Comparison of ENCODE assay signal across 19 cellular contexts in the genomic region with DNA sequence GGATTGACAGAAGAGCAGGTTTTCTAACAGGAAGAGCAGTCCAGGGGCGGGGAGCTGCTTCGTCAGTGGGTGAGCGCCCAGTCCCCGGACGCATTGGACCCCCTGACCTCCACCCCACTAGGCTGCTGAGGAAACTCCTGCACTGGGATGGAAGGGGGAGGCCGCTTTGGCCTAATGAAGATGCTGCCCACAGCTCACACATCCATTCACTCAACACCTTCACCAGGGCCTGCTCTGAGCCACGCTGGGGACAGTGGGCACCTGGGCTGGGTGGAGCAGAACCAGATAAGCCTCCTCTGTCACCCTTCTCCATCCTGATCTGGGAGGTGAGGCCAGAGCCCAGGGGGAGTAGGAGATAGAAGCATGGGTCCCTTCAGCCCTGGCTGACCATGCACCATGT. TPM values are rescaled to one million over a fixed set of nuclear protein-coding genes. Genes with fewer than 3 reads are reported as not detected.
A peak's percentile ranks its signal among the peaks of the same experiment; 100 is the strongest.
DNase-seq lines count a peak whose midpoint lies in the region; ATAC-seq and TF ChIP-seq lines count a peak whose summit lies in the region.
"Had no signal": no experiment of that assay in that cellular context is flagged by ENCODE, and none has a peak within 500 bp of the region (broad histone marks: within the 10 kb centered on the region; RNA-seq: fewer than 3 reads in every experiment).

No MANE protein-coding gene starts in this region.

- no peak overlapping the region for H3K23ac ChIP-seq in trophoblast cell (ENCODE audit: low read length)

- no peak overlapping the region for H2AK5ac ChIP-seq in trophoblast cell (ENCODE audit: low read length)

- no peak for TF ChIP-seq POLR2A in spleen (IDR thresholded peaks at IDR 0.05)

- no peak overlapping the region for H2BK5ac ChIP-seq in trophoblast cell (ENCODE audit: low read depth, low read length, poor library complexity)

- no peak overlapping the region for H4K12ac ChIP-seq in trophoblast cell (ENCODE audit: low read depth, low read length)

- peaks cover 10% of the 10 kb centered on the region for H3K36me3 Mint-ChIP-seq in activated T-cell treated with anti-CD3 and anti-CD28 coated beads, Interleukin-2, amount 50 U/mL, for 4 hours (ENCODE audit: insufficient read depth)

- H3K4ac ChIP-seq in trophoblast cell (ENCODE audit: low read depth, low read length) = no peak overlapping the region

- peaks cover 0 to 75% (median 47%) of the 10 kb centered on the region in 11 experiments; a peak in 14 of 22 replicates for H3K36me3 ChIP-seq in BLaER1 treated with 17β-estradiol and CSF1 and Interleukin-3, amounts not matched to agents 10 nM and 100 nM
- H3K36me3 ChIP-seq in lower lobe of right lung (no peaks in the 10 kb centered on the region), spleen (peaks cover 0 to 25% (median 0%) of the 10 kb centered on the region in 6 donors), trophoblast cell (ENCODE audit: control insufficient read depth in 1 of 2, insufficient read depth in 2 of 2, low read length in 2 of 2) (no peaks in the 10 kb centered on the region)
- H3K36me3 ChIP-seq: Peyer's patch had no signal

- no peaks in the 10 kb centered on the region for H3K27me3 Mint-ChIP-seq in activated T-cell treated with anti-CD3 and anti-CD28 coated beads, Interleukin-2, amount 50 U/mL, for 4 hours (ENCODE audit: low read depth)
- H3K27me3 Mint-ChIP-seq: CD4-positive, alpha-beta memory T cell had no signal

- no peak overlapping the region for H3K4me3 ChIP-seq in BLaER1 treated with 17β-estradiol and CSF1 and Interleukin-3, amounts not matched to agents 10 nM and 100 nM
- H3K4me3 ChIP-seq in lower lobe of right lung (no peak overlapping the region), spleen (no peak overlapping the region), trophoblast cell (ENCODE audit: low read depth, low read length) (no peak overlapping the region)
- H3K4me3 ChIP-seq: GM12878, GM23248, Peyer's patch, SK-N-MC had no signal

- H3K9ac ChIP-seq in BLaER1 treated with 17β-estradiol and CSF1 and Interleukin-3, amounts not matched to agents 10 nM and 100 nM = peak overlapping the region in 7 of 11 experiments; percentile 3 to 66 (median 26); a peak in 7 of 22 replicates
- H3K9ac ChIP-seq in trophoblast cell (ENCODE audit: low read length) = no peak overlapping the region
- H3K9ac ChIP-seq: GM23248 had no signal

- no peaks in the 10 kb centered on the region for H3K9me3 Mint-ChIP-seq in activated T-cell treated with anti-CD3 and anti-CD28 coated beads, Interleukin-2, amount 50 U/mL, for 4 hours
- H3K9me3 Mint-ChIP-seq: CD4-positive, alpha-beta memory T cell had no signal

- H3K4me1 Mint-ChIP-seq in activated T-cell treated with anti-CD3 and anti-CD28 coated beads, Interleukin-2, amount 50 U/mL, for 4 hours (ENCODE audit: low read depth) = peaks cover 5% of the 10 kb centered on the region

- no peak for DNase-seq in RWPE1 (ENCODE audit: low spot score)
- peak; percentile 14 for DNase-seq in lower lobe of right lung
- DNase-seq in spleen = peak; percentile 41
- DNase-seq in activated T-cell treated with anti-CD3 and anti-CD28 coated beads, Interleukin-2, amount 50 U/mL, for 4 hours = no peak
- DNase-seq in trophoblast cell = no peak
- no peak for DNase-seq in stimulated activated CD4-positive, alpha-beta T cell treated with anti-CD3 and anti-CD28 coated beads, Interleukin-15, amount 100 ng/mL, for 24 hours
- DNase-seq: GF-D8; GM23248; NCI-H1105; NCI-H2081 treated with DMSO at 0.1 percent for 48 hours; NCI-H510A; NCI-H748 treated with DMSO at 0.1 percent for 48 hours; NK-92 treated with Interleukin-12 subunit alpha and Interleukin-12 subunit beta, amount 100 ng/mL, for 24 hours; Peyer's patch; SHP77 had no signal

- peak overlapping the region in 1 of 11 experiments; percentile 3; a peak in 2 of 22 replicates for H3K27ac ChIP-seq in BLaER1 treated with 17β-estradiol and CSF1 and Interleukin-3, amounts not matched to agents 10 nM and 100 nM
- peak overlapping the region; percentile 45 for H3K27ac ChIP-seq in RWPE1
- no peak overlapping the region for H3K27ac ChIP-seq in lower lobe of right lung
- H3K27ac ChIP-seq in spleen = no peak overlapping the region
- H3K27ac ChIP-seq in trophoblast cell (ENCODE audit: low read depth, low read length) = no peak overlapping the region
- H3K27ac ChIP-seq: GM23248, Peyer's patch, SK-N-MC had no signal

- H4K20me1 ChIP-seq in BLaER1 treated with 17β-estradiol and CSF1 and Interleukin-3, amounts not matched to agents 10 nM and 100 nM = peaks cover 0 to 100% (median 97%) of the 10 kb centered on the region in 11 experiments; a peak in 18 of 22 replicates

- no peak overlapping the region for H2AFZ ChIP-seq in trophoblast cell (ENCODE audit: insufficient read depth, low read length, poor library complexity)
- H2AFZ ChIP-seq: GM23248 had no signal

- H3K9me3 ChIP-seq in BLaER1 treated with 17β-estradiol and CSF1 and Interleukin-3, amounts not matched to agents 10 nM and 100 nM (replicated peaks in 1 of 11) = no peaks in the 10 kb centered on the region
- no peaks in the 10 kb centered on the region for H3K9me3 ChIP-seq in lower lobe of right lung
- no peaks in the 10 kb centered on the region for H3K9me3 ChIP-seq in spleen
- H3K9me3 ChIP-seq in trophoblast cell (ENCODE audit: insufficient read depth, low read depth, low read length) = peaks cover 2% of the 10 kb centered on the region
- H3K9me3 ChIP-seq: Peyer's patch had no signal

- peaks cover 51 to 100% (median 96%) of the 10 kb centered on the region in 10 experiments for H3K4me1 ChIP-seq in BLaER1 treated with 17β-estradiol and CSF1 and Interleukin-3, amounts not matched to agents 10 nM and 100 nM
- H3K4me1 ChIP-seq in lower lobe of right lung = no peaks in the 10 kb centered on the region
- H3K4me1 ChIP-seq in spleen = peaks cover 0 to 40% (median 18%) of the 10 kb centered on the region in 6 donors
- peaks cover 0 to 2% of the 10 kb centered on the region in 2 experiments for H3K4me1 ChIP-seq in trophoblast cell (ENCODE audit: control insufficient read depth in 1 of 2, insufficient read depth in 2 of 2, low read length in 2 of 2)
- H3K4me1 ChIP-seq: Peyer's patch had no signal

- no peaks in the 10 kb centered on the region for H3K79me1 ChIP-seq in trophoblast cell (ENCODE audit: low read length)

- no peak for ATAC-seq in lower lobe of right lung
- no peak for ATAC-seq in activated T-cell treated with anti-CD3 and anti-CD28 coated beads, Interleukin-2, amount 50 U/mL, for 4 hours
- ATAC-seq: GM12878 had no signal

- H3K18ac ChIP-seq in trophoblast cell (ENCODE audit: low read length) = no peak overlapping the region

- H3K27me3 ChIP-seq in BLaER1 treated with 17β-estradiol and CSF1 and Interleukin-3, amounts not matched to agents 10 nM and 100 nM = no peaks in the 10 kb centered on the region
- H3K27me3 ChIP-seq in lower lobe of right lung (ENCODE audit: low read depth) (no peaks in the 10 kb centered on the region), spleen (replicated peaks in 1 of 7) (no peaks in the 10 kb centered on the region), trophoblast cell (ENCODE audit: insufficient read depth, low read length) (no peaks in the 10 kb centered on the region)
- H3K27me3 ChIP-seq: Peyer's patch had no signal

- no peak overlapping the region for H4K8ac ChIP-seq in trophoblast cell (ENCODE audit: low read depth, low read length)

- no peak overlapping the region for H2BK120ac ChIP-seq in trophoblast cell (ENCODE audit: insufficient read depth, low read length, poor library complexity)

- peak overlapping the region in 10 of 11 experiments; percentile 16 to 99 (median 97); a peak in 18 of 22 replicates for H3K4me2 ChIP-seq in BLaER1 treated with 17β-estradiol and CSF1 and Interleukin-3, amounts not matched to agents 10 nM and 100 nM
- no peak overlapping the region for H3K4me2 ChIP-seq in trophoblast cell (ENCODE audit: low read length)

- CTCF ChIA-PET in RWPE1 (lab: Yijun Ruan, JAX) = no interaction called here

- 78 to 94% (median 91%) methylated on average over 6 to 7 of the region's 7 CpGs for WGBS in spleen, 5 donors
- no CpG with 5 or more reads among the region's 7 CpGs for WGBS in trophoblast cell (ENCODE audit: extremely low coverage, insufficient coverage, insufficient read length)

- no peak overlapping the region for H4K91ac ChIP-seq in trophoblast cell (ENCODE audit: low read depth, low read length)

- no peak overlapping the region for H3K4me3 Mint-ChIP-seq in activated T-cell treated with anti-CD3 and anti-CD28 coated beads, Interleukin-2, amount 50 U/mL, for 4 hours
- H3K4me3 Mint-ChIP-seq: CD4-positive, alpha-beta memory T cell had no signal

- intact Hi-C loops in lower lobe of right lung (cut with DNase I) (no loop called here), spleen (cut with DNase I; ENCODE audit: low total_unique reads) (no loop called here)

- POLR2A ChIA-PET in RWPE1 (lab: Yijun Ruan, JAX; ENCODE audit: low non-redundant PET) = no interaction called here

- no peak for TF ChIP-seq CTCF in RWPE1 (conservative IDR thresholded peaks at IDR 0.05; ENCODE audit: low read depth)
- TF ChIP-seq CTCF in lower lobe of right lung (IDR thresholded peaks at IDR 0.05) = no peak
- no peak for TF ChIP-seq CTCF in spleen (IDR thresholded peaks at IDR 0.05 in 8 of 11, conservative IDR thresholded peaks at IDR 0.05 in 3 of 11)

- no peak overlapping the region for H3K14ac ChIP-seq in trophoblast cell (ENCODE audit: low read length)

- H2BK12ac ChIP-seq in trophoblast cell (ENCODE audit: low read length) = no peak overlapping the region

- no peaks in the 10 kb centered on the region for H3K79me2 ChIP-seq in trophoblast cell (ENCODE audit: control insufficient read depth, insufficient read depth, low read length, poor library complexity)

RNA-seq across cellular contexts. Expression of a gene that starts 13.3 kb away (rescaled TPM):
- total RNA-seq in lower lobe of right lung (9.2 TPM), spleen (10 to 100 TPM in 1 of 7 donors, 1 to 10 TPM in 6; 4.0 to 14.4 (median 8.0) TPM)
- 1 to 10 TPM; 1.7 to 2.4 (median 2.0) TPM for polyA plus RNA-seq in spleen
- total RNA-seq in activated T-cell treated with anti-CD3 and anti-CD28 coated beads, Interleukin-2, amount 50 U/mL, for 4 hours = 10 to 100 TPM; 53.1 to 58.0 (median 54.6) TPM
- 5.2 and 5.8 TPM in 2 replicates for polyA plus RNA-seq in trophoblast cell (2013)

Comparison
In these comparisons a context has a peak if more than half of its experiments do, and no peak if none do; other contexts are left out.
1. DNase-seq: peak in lower lobe of right lung (single experiment) and spleen (single experiment); none in RWPE1 (single experiment), activated T-cell treated with anti-CD3 and anti-CD28 coated beads, Interleukin-2, amount 50 U/mL, for 4 hours (single experiment), trophoblast cell (0 of 2) and stimulated activated CD4-positive, alpha-beta T cell treated with anti-CD3 and anti-CD28 coated beads, Interleukin-15, amount 100 ng/mL, for 24 hours (single experiment).